ENCODE assay signal across 7 cellular contexts in genomic region chr3:184381261-184382224, GRCh38. TPM values are rescaled to one million over a fixed set of nuclear protein-coding genes. Genes with fewer than 3 reads are reported as not detected.
DNase-seq lines count a peak whose midpoint lies in the region; ATAC-seq and TF ChIP-seq lines count a peak whose summit lies in the region.
"Had no signal": no experiment of that assay in that cellular context is flagged by ENCODE, and none has a peak within 500 bp of the region (broad histone marks: within the 10 kb centered on the region; RNA-seq: fewer than 3 reads in every experiment).

No MANE protein-coding gene starts in this region.

- H3K36me3 ChIP-seq in left ventricle myocardium inferior = no peaks in the 10 kb centered on the region
- H3K36me3 ChIP-seq: MG63 had no signal

- no peak overlapping the region for H3K27ac Mint-ChIP-seq in T-cell

- H3K36me3 Mint-ChIP-seq in T-cell = no peaks in the 10 kb centered on the region

- peak overlapping the region; percentile 69 for H3K4me3 ChIP-seq in left ventricle myocardium inferior
- peak overlapping the region; percentile 25 to 49 (median 41) for H3K4me3 ChIP-seq in skin epidermis
- H3K4me3 ChIP-seq: MG63 had no signal

- peaks cover 51 to 74% of the 10 kb centered on the region in 2 donors for H3K27me3 Mint-ChIP-seq in T-cell

- intact Hi-C loops in left ventricle myocardium inferior (cut with micrococcal nuclease) = no loop called here

- peaks cover 39% of the 10 kb centered on the region for H3K4me1 ChIP-seq in left ventricle myocardium inferior

- H3K9me3 Mint-ChIP-seq in T-cell = no peaks in the 10 kb centered on the region

- DNase-seq in T-cell (no peak), left ventricle myocardium inferior (peak; percentile 60), NCI-H2081 (lab: John Stamatoyannopoulos, UW) (no peak)
- DNase-seq: MG63 had no signal

- H3K4me1 Mint-ChIP-seq in T-cell = peaks cover 6 to 18% (median 12%) of the 10 kb centered on the region in 3 donors

- peaks cover 82% of the 10 kb centered on the region for H3K27me3 ChIP-seq in left ventricle myocardium inferior (ENCODE audit: low read depth)

- H3K9me3 ChIP-seq in left ventricle myocardium inferior (replicated peaks) = no peaks in the 10 kb centered on the region
- H3K9me3 ChIP-seq: MG63 had no signal

- H3K27ac ChIP-seq in left ventricle myocardium inferior (replicated peaks) (peak overlapping the region; percentile 73), skin epidermis (peak overlapping the region in 5 of 21 experiments; percentile 10 to 45 (median 22))

- H3K4me3 Mint-ChIP-seq in T-cell = peak overlapping the region; percentile 63 to 75 (median 68)

- POLR2A ChIA-PET in T-cell (lab: Charles Lee) = interaction anchor here in 1 of 2 donors (0.6 kb wide), 1 partner anchor 17 kb away, joined by 3 read pairs; no protein-coding TSS in a partner anchor

- peak in 3 of 4 experiments; percentile 29 to 38 (median 34) for ATAC-seq in T-cell (replicated peaks in 1 of 4)
- no peak for ATAC-seq in HG03196 (IDR thresholded peaks at IDR 0.05; ENCODE audit: unreplicated experiment)
- no peak for ATAC-seq in GM21786 (IDR thresholded peaks at IDR 0.05; ENCODE audit: unreplicated experiment)

- no peak for TF ChIP-seq CTCF in left ventricle myocardium inferior (IDR thresholded peaks at IDR 0.05; ENCODE audit: borderline replicate concordance)

- CTCF ChIA-PET in T-cell (lab: Charles Lee) = interaction anchor here in 1 of 2 donors (0.6 kb wide), 1 partner anchor 384 kb away, joined by 6 read pairs; no protein-coding TSS in a partner anchor

RNA-seq across cellular contexts. Expression of gene CHRD, which starts 1.7 kb away (rescaled TPM):
- total RNA-seq in T-cell (under 1 TPM in 1 of 5 donors, not detected in 4; 0.28 TPM), left ventricle myocardium inferior (6.5 TPM)

RNA-seq across cellular contexts. Expression of gene THPO, which starts 3.5 kb away (rescaled TPM):
- total RNA-seq in T-cell (not detected), left ventricle myocardium inferior (0.11 TPM)

RNA-seq across cellular contexts. Expression of gene POLR2H, which starts 20.0 kb away (rescaled TPM):
- total RNA-seq in T-cell (10 to 100 TPM; 33.0 to 75.1 (median 53.3) TPM), left ventricle myocardium inferior (24.3 TPM)

RNA-seq across cellular contexts. Expression of gene CLCN2, which starts 20.1 kb away (rescaled TPM):
- total RNA-seq in T-cell (1 to 10 TPM; 3.2 to 5.9 (median 4.6) TPM), left ventricle myocardium inferior (1.7 TPM)

RNA-seq across cellular contexts. Expression of gene FAM131A, which starts 44.1 kb away (rescaled TPM):
- total RNA-seq in T-cell = 10 to 100 TPM in 3 of 5 donors, 1 to 10 TPM in 2; 8.3 to 13.8 (median 11.9) TPM
- 30.2 TPM for total RNA-seq in left ventricle myocardium inferior

Comparison
In these comparisons a context has a peak if more than half of its experiments do, and no peak if none do; other contexts are left out.
1. ATAC-seq: peak in T-cell (3 of 4); none in HG03196 (single experiment) and GM21786 (single experiment).